In the genomic region with DNA sequence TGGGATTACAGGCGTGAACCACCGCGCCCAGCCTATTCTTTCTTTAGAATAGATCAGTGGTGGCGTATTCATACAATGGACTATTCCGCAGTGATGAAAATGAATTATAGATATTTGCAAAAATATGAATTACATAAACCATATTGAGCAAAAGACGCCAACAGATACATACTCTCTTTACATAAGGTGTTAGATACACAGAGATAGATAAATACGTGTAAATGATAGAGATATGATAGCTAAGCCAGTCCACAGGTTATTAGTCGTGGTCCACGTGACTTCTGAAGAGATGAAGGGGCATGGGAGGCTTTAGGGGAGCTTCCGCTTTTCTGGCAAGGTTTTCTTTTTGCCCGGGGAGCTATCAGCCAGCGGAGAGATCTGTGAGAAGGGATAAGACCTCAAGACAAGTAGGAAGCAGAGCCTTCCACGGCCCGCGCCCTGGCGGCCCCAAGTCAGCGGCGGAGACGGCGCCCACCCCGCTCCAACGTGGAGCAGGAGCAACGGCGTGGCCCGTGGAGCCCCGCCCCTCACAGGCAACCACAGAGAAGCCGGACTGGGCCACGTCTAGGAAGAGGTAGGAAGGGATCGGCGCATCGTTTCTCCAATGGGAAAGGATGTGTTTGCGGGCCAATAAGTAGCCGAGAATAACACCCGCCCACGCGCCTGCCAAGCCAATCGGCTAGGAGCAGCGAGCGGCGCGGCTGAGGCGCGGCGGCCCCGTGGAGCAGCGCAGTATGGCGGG, we compare ENCODE assay signal across 8 cellular contexts. TPM values are rescaled to one million over a fixed set of nuclear protein-coding genes. Genes with fewer than 3 reads are reported as not detected.
DNase-seq lines count a peak whose midpoint lies in the region; ATAC-seq lines count a peak whose summit lies in the region.

A gene (plus strand): TSS at position 704 of the 742 bp plus-strand sequence. CDS start 31 bp downstream, at position 735.

- H3K9me3 ChIP-seq in BLaER1 treated with 17β-estradiol and CSF1 and Interleukin-3, amounts not matched to agents 10 nM and 100 nM (replicated peaks in 1 of 11) = no peaks in the 10 kb centered on the region

- peak within 1 kb of the TSS; percentile 47 to 88 (median 84); a peak in 21 of 22 replicates for H3K27ac ChIP-seq in BLaER1 treated with 17β-estradiol and CSF1 and Interleukin-3, amounts not matched to agents 10 nM and 100 nM

- ATAC-seq in GM19351 (IDR thresholded peaks at IDR 0.05; ENCODE audit: unreplicated experiment) (peak; percentile 87), HG03521 (IDR thresholded peaks at IDR 0.05; ENCODE audit: unreplicated experiment) (peak; percentile 87), left lobe of liver (peak; percentile 97)

- H4K20me1 ChIP-seq in BLaER1 treated with 17β-estradiol and CSF1 and Interleukin-3, amounts not matched to agents 10 nM and 100 nM = no peaks in the 10 kb centered on the region

- peak within 1 kb of the TSS; percentile 60 to 74 (median 64) for H3K4me3 ChIP-seq in BLaER1 treated with 17β-estradiol and CSF1 and Interleukin-3, amounts not matched to agents 10 nM and 100 nM

- DNase-seq in NCI-H748 (lab: John Stamatoyannopoulos, UW; ENCODE audit: unreplicated experiment) (peak; percentile 98), dedifferentiated amniotic fluid mesenchymal stem cell (ENCODE audit: extremely low spot score) (peak; percentile 98), left lobe of liver (ENCODE audit: low spot score) (peak; percentile 96)
- peak; percentile 93 for DNase-seq in activated CD4-positive, alpha-beta T cell treated with anti-CD3 and anti-CD28 coated beads, Interleukin-2, amount 50 U/mL, for 1 hour
- DNase-seq in stimulated activated CD4-positive, alpha-beta T cell treated with anti-CD3 and anti-CD28 coated beads, Interleukin-2, amount 100 ng/mL, for 4 hours (ENCODE audit: low read depth) = peak; percentile 98

- peak within 1 kb of the TSS; percentile 76 to 88 (median 83) for H3K9ac ChIP-seq in BLaER1 treated with 17β-estradiol and CSF1 and Interleukin-3, amounts not matched to agents 10 nM and 100 nM

- peaks cover 13 to 21% (median 15%) of the 10 kb centered on the region in 11 experiments for H3K36me3 ChIP-seq in BLaER1 treated with 17β-estradiol and CSF1 and Interleukin-3, amounts not matched to agents 10 nM and 100 nM

- H3K27me3 ChIP-seq in BLaER1 treated with 17β-estradiol and CSF1 and Interleukin-3, amounts not matched to agents 10 nM and 100 nM = no peaks in the 10 kb centered on the region

- peak within 1 kb of the TSS; percentile 61 to 81 (median 67) for H3K4me2 ChIP-seq in BLaER1 treated with 17β-estradiol and CSF1 and Interleukin-3, amounts not matched to agents 10 nM and 100 nM

- H3K4me1 ChIP-seq in BLaER1 treated with 17β-estradiol and CSF1 and Interleukin-3, amounts not matched to agents 10 nM and 100 nM = peaks cover 0 to 4% (median 0%) of the 10 kb centered on the region in 10 experiments; a peak in 3 of 20 replicates

RNA-seq across cellular contexts. Expression of the gene that starts here (rescaled TPM):
- 23.7 TPM for total RNA-seq in left lobe of liver

Comparison
In these comparisons a context has a peak if more than half of its experiments do, and no peak if none do; other contexts are left out.
1. Peak in every context shown above with its lines: DNase-seq, ATAC-seq, H3K4me3 ChIP-seq and H3K27ac ChIP-seq.